9 cellular contexts compared by ENCODE assay signal in genomic region chr1:86155061-86155806, GRCh38. TPM values are rescaled to one million over a fixed set of nuclear protein-coding genes. Genes with fewer than 3 reads are reported as not detected.
DNase-seq lines count a peak whose midpoint lies in the region; ATAC-seq and TF ChIP-seq lines count a peak whose summit lies in the region.
"Had no signal": no experiment of that assay in that cellular context is flagged by ENCODE, and none has a peak within 500 bp of the region (broad histone marks: within the 10 kb centered on the region; RNA-seq: fewer than 3 reads in every experiment).

No MANE protein-coding gene starts in this region.

- H3K27me3 ChIP-seq in HL-60 (ENCODE audit: insufficient read depth, poor library complexity, severe bottlenecking) (peaks cover 40% of the 10 kb centered on the region), duodenal mucosa (ENCODE audit: control insufficient read depth in 1 of 2, insufficient read depth in 2 of 2, low read length in 2 of 2) (peaks cover 27 to 37% of the 10 kb centered on the region in 2 donors), left lung (peaks cover 13 to 39% of the 10 kb centered on the region in 2 donors), thymus (ENCODE audit: control insufficient read depth, insufficient read depth) (no peaks in the 10 kb centered on the region)

- no peak overlapping the region for H3K9ac ChIP-seq in duodenal mucosa (ENCODE audit: low read depth in 1 of 2, low read length in 2 of 2)

- peaks cover 8% of the 10 kb centered on the region for H3K36me3 Mint-ChIP-seq in natural killer cell

- peaks cover 0 to 6% of the 10 kb centered on the region in 2 donors for H3K4me1 ChIP-seq in duodenal mucosa (ENCODE audit: control insufficient read depth in 1 of 2, insufficient read depth in 2 of 2, low read length in 2 of 2)
- peaks cover 0 to 21% of the 10 kb centered on the region in 2 donors for H3K4me1 ChIP-seq in left lung
- no peaks in the 10 kb centered on the region for H3K4me1 ChIP-seq in thymus (ENCODE audit: control insufficient read depth, insufficient read depth, low read length)

- peaks cover 4 to 6% of the 10 kb centered on the region in 2 donors for H3K9me3 Mint-ChIP-seq in natural killer cell

- TF ChIP-seq CTCF in HL-60 (IDR thresholded peaks at IDR 0.05; ENCODE audit: insufficient read depth, low read length) (no peak), left lung (IDR thresholded peaks at IDR 0.05) (no peak), natural killer cell (IDR thresholded peaks at IDR 0.05) (no peak)

- peaks cover 18 to 21% of the 10 kb centered on the region in 2 donors for H3K27me3 Mint-ChIP-seq in natural killer cell (ENCODE audit: low read depth in 2 of 2)

- intact Hi-C loops in left lung (cut with DNase I) (no loop called here), natural killer cell (cut with micrococcal nuclease) (no loop called here)

- WGBS in thymus = 24% methylated on average over 42 of the region's 42 CpGs

- peaks cover 0 to 4% of the 10 kb centered on the region in 2 donors for H3K4me1 Mint-ChIP-seq in natural killer cell

- H3K9me3 ChIP-seq in duodenal mucosa (ENCODE audit: control insufficient read depth in 1 of 2, low read length in 2 of 2) (no peaks in the 10 kb centered on the region), left lung (no peaks in the 10 kb centered on the region), thymus (ENCODE audit: control insufficient read depth) (no peaks in the 10 kb centered on the region)

- peak; percentile 61 for ATAC-seq in left lung
- no peak for ATAC-seq in natural killer cell
- no peak for ATAC-seq in HG03565 (IDR thresholded peaks at IDR 0.05; ENCODE audit: unreplicated experiment)
- ATAC-seq in GM19455 (IDR thresholded peaks at IDR 0.05; ENCODE audit: unreplicated experiment) = no peak

- H3K27ac ChIP-seq in HL-60 (replicated peaks) (no peak overlapping the region), duodenal mucosa (ENCODE audit: low read depth, low read length) (no peak overlapping the region), left lung (no peak overlapping the region), thymus (ENCODE audit: low read depth) (no peak overlapping the region)

- no peaks in the 10 kb centered on the region for H3K36me3 ChIP-seq in duodenal mucosa (ENCODE audit: control insufficient read depth in 1 of 2, insufficient read depth in 2 of 2, low read length in 2 of 2)
- no peaks in the 10 kb centered on the region for H3K36me3 ChIP-seq in left lung
- no peaks in the 10 kb centered on the region for H3K36me3 ChIP-seq in thymus (ENCODE audit: control insufficient read depth, insufficient read depth)

- peak overlapping the region; percentile 40 for H3K4me3 ChIP-seq in HL-60 (replicated peaks; ENCODE audit: insufficient read depth, low read length)
- peak overlapping the region; percentile 41 to 60 for H3K4me3 ChIP-seq in duodenal mucosa (ENCODE audit: low read depth in 1 of 2, low read length in 2 of 2)
- peak overlapping the region; percentile 29 to 36 for H3K4me3 ChIP-seq in left lung
- H3K4me3 ChIP-seq in thymus (ENCODE audit: low read length) = peak overlapping the region; percentile 35

- no peak overlapping the region for H3K27ac Mint-ChIP-seq in natural killer cell

- DNase-seq in HL-60 (ENCODE audit: low read depth in 1 of 2, low spot score in 1 of 2) (no peak), left lung (peak; percentile 38 to 86), natural killer cell (no peak), NCI-H1930 (lab: John Stamatoyannopoulos, UW) (no peak)
- DNase-seq: NCI-H748 treated with DMSO at 0.1 percent for 48 hours had no signal

- H3K4me3 Mint-ChIP-seq in natural killer cell = no peak overlapping the region

RNA-seq across cellular contexts. Expression of gene COL24A1, which starts 1.3 kb away (rescaled TPM):
- total RNA-seq in left lung (1 to 10 TPM in 1 of 2 donors, under 1 TPM in 1; 0.84 to 7.0 TPM), natural killer cell (under 1 TPM; 0.20 to 0.54 (median 0.54) TPM)
- polyA plus RNA-seq in thymus = 1.3 TPM

Comparison
In these comparisons a context has a peak if more than half of its experiments do, and no peak if none do; other contexts are left out.
1. DNase-seq: peak in left lung (2 of 2); none in HL-60 (0 of 2), natural killer cell (single experiment) and NCI-H1930 (0 of 2).
2. Peak in every context shown above with its lines, with median percentiles within 50 percentile points of each other: H3K4me3 ChIP-seq.